26 cellular contexts compared by ENCODE assay signal in the genomic region with DNA sequence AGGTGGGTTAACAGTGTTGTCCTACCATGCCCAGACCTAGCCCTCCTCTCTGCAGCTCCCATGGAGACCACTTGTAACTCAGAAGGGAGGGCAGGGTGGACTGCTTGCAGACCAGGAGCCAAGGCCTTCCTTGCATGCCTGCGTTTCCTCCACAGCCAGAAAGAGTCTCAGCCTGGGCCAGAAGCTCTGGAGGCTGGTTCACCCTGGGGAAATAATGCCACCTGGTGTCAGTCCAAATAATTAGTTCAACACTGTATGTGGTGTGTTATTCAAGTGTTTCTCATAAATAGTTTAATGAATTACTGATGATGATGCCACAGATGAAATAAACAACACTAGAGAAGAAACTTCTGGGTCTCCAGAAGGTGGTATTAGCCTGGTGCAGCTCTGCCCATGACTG. TPM values are rescaled to one million over a fixed set of nuclear protein-coding genes. Genes with fewer than 3 reads are reported as not detected.
DNase-seq lines count a peak whose midpoint lies in the region; ATAC-seq and TF ChIP-seq lines count a peak whose summit lies in the region.
"Had no signal": no experiment of that assay in that cellular context is flagged by ENCODE, and none has a peak within 500 bp of the region (broad histone marks: within the 10 kb centered on the region; RNA-seq: fewer than 3 reads in every experiment).

No MANE protein-coding gene starts in this region.

- TF ChIP-seq CTCF in HFFc6 (IDR thresholded peaks at IDR 0.05) (peak; percentile 36; the same call in 1 of the 2 replicates), WTC11 (IDR thresholded peaks at IDR 0.05) (no peak)

- H3K4me3 Mint-ChIP-seq in activated CD4-positive, alpha-beta T cell treated with anti-CD3 and anti-CD28 coated beads, Interleukin-2, amount 10 ng/mL, durations not matched to agents 24 days and 14 days: no peak overlapping the region
- H3K4me3 Mint-ChIP-seq in activated CD4-positive, alpha-beta T cell treated with anti-CD3 and anti-CD28 coated beads, Interleukin-2, amount 10 ng/mL, durations not matched to agents 7 days and 5 days: no peak overlapping the region
- H3K4me3 Mint-ChIP-seq in HFFc6 (no peak overlapping the region), WTC11 (no peak overlapping the region)
- H3K4me3 Mint-ChIP-seq: activated naive CD8-positive, alpha-beta T cell treated with anti-CD3 and anti-CD28 coated beads, Interleukin-2, amount 10 ng/mL, durations not matched to agents 7 days and 5 days; CD4-positive, alpha-beta memory T cell; nephron progenitor cell; T-helper 2 cell treated with Interferon-gamma antibody and Interleukin-4, amounts not matched to agents 5 μg/mL and 100 μg/mL, for 36 hours had no signal

- peaks cover 14% of the 10 kb centered on the region for H3K9me3 ChIP-seq in MG63
- H3K9me3 ChIP-seq: body of pancreas, prostate gland, SK-N-SH had no signal

- peaks cover 1% of the 10 kb centered on the region for H3K36me3 Mint-ChIP-seq in activated CD4-positive, alpha-beta T cell treated with anti-CD3 and anti-CD28 coated beads, Interleukin-2, amount 10 ng/mL, durations not matched to agents 24 days and 14 days (ENCODE audit: low read depth)
- H3K36me3 Mint-ChIP-seq in activated CD4-positive, alpha-beta T cell treated with anti-CD3 and anti-CD28 coated beads, Interleukin-2, amount 10 ng/mL, durations not matched to agents 7 days and 5 days (ENCODE audit: low read depth): peaks cover 4% of the 10 kb centered on the region
- peaks cover 13% of the 10 kb centered on the region for H3K36me3 Mint-ChIP-seq in HFFc6 (ENCODE audit: low read depth)
- H3K36me3 Mint-ChIP-seq in WTC11: peaks cover 23% of the 10 kb centered on the region

- no peak overlapping the region for H4K5ac ChIP-seq in mesendoderm (ENCODE audit: low read length)

- H3K56ac ChIP-seq in mesendoderm (ENCODE audit: low read length): peak overlapping the region; percentile 56

- no peaks in the 10 kb centered on the region for H3K27me3 ChIP-seq in mesendoderm (ENCODE audit: insufficient read depth, low read length, poor library complexity)
- H3K27me3 ChIP-seq in MG63: peaks cover 3% of the 10 kb centered on the region; the same call in 1 of the 2 replicates
- H3K27me3 ChIP-seq: body of pancreas, spleen, uterus had no signal

- H3K36me3 ChIP-seq in mesendoderm (ENCODE audit: control insufficient read depth, insufficient read depth, low read length) (no peaks in the 10 kb centered on the region), MG63 (no peaks in the 10 kb centered on the region; the same call in 1 of the 2 replicates)
- H3K36me3 ChIP-seq: prostate gland, spleen, uterus had no signal

- H3K4ac ChIP-seq in mesendoderm (ENCODE audit: low read depth, low read length): no peak overlapping the region

- DNase-seq in activated CD4-positive, alpha-beta T cell treated with anti-CD3 and anti-CD28 coated beads, Interleukin-2, amount 10 ng/mL, durations not matched to agents 24 days and 14 days: peak; percentile 36
- no peak for DNase-seq in activated CD4-positive, alpha-beta T cell treated with anti-CD3 and anti-CD28 coated beads, Interleukin-2, amount 10 ng/mL, durations not matched to agents 7 days and 5 days
- DNase-seq in HFFc6 (no peak), WTC11 (ENCODE audit: low spot score) (no peak), mesendoderm (peak; percentile 48), foreskin melanocyte (no peak), MG63 (no peak)
- DNase-seq in activated CD8-positive, alpha-beta memory T cell treated with anti-CD3 and anti-CD28 coated beads, Interleukin-2, amount 50 U/mL, for 4 hours: no peak
- DNase-seq: activated CD4-positive, CD25-positive, alpha-beta regulatory T cell treated with anti-CD3 and anti-CD28 coated beads, Interleukin-2, amount 50 U/mL, for 72 hours; activated naive CD8-positive, alpha-beta T cell treated with anti-CD3 and anti-CD28 coated beads, Interleukin-2, amount 10 ng/mL, durations not matched to agents 7 days and 5 days; body of pancreas; CD4-positive, alpha-beta memory T cell; dermis blood vessel endothelial cell; DMS79; KBM-7; midbrain; NCI-H1092; NCI-H69; nephron progenitor cell; SK-N-SH; spleen; stimulated activated CD8-positive, alpha-beta memory T cell treated with anti-CD3 and anti-CD28 coated beads, Interleukin-4, amount 100 ng/mL, for 48 hours; uterus had no signal

- peaks cover 4% of the 10 kb centered on the region for H3K4me1 ChIP-seq in mesendoderm (ENCODE audit: control insufficient read depth, low read depth, low read length)
- H3K4me1 ChIP-seq: body of pancreas, prostate gland, spleen, uterus had no signal

- no peak overlapping the region for H2BK5ac ChIP-seq in mesendoderm (ENCODE audit: low read length)

- no peak overlapping the region for H2AK5ac ChIP-seq in mesendoderm (ENCODE audit: low read length)

- H3K4me3 ChIP-seq in mesendoderm (ENCODE audit: low read length) (no peak overlapping the region), MG63 (no peak overlapping the region)
- H3K4me3 ChIP-seq: body of pancreas, prostate gland, spleen, uterus had no signal

- no peak overlapping the region for H2BK15ac ChIP-seq in mesendoderm (replicated peaks; ENCODE audit: low read depth)

- no peak overlapping the region for H3K27ac ChIP-seq in mesendoderm (ENCODE audit: low read depth, low read length)
- H3K27ac ChIP-seq: body of pancreas, epithelial cell of prostate, prostate gland, spleen, uterus had no signal

- no peak overlapping the region for H3K4me2 ChIP-seq in mesendoderm (ENCODE audit: low read length)
- H3K4me2 ChIP-seq: SK-N-SH had no signal

- H2BK120ac ChIP-seq in mesendoderm (ENCODE audit: low read depth, low read length): no peak overlapping the region

- WGBS in mesendoderm (ENCODE audit: extremely low coverage, insufficient coverage, low lambda C conversion rate): no CpG with 5 or more reads among the region's 1 CpG

- H3K9me3 Mint-ChIP-seq in activated CD4-positive, alpha-beta T cell treated with anti-CD3 and anti-CD28 coated beads, Interleukin-2, amount 10 ng/mL, durations not matched to agents 24 days and 14 days: peaks cover 17% of the 10 kb centered on the region
- peaks cover 12% of the 10 kb centered on the region for H3K9me3 Mint-ChIP-seq in activated CD4-positive, alpha-beta T cell treated with anti-CD3 and anti-CD28 coated beads, Interleukin-2, amount 10 ng/mL, durations not matched to agents 7 days and 5 days
- H3K9me3 Mint-ChIP-seq in HFFc6 (peaks cover 28% of the 10 kb centered on the region), WTC11 (peaks cover 33% of the 10 kb centered on the region)

- H3K9ac ChIP-seq in mesendoderm (ENCODE audit: low read length): no peak overlapping the region
- H3K9ac ChIP-seq: SK-N-SH had no signal

- no peaks in the 10 kb centered on the region for H3K79me1 ChIP-seq in mesendoderm (ENCODE audit: low read length)

- no peak overlapping the region for H4K8ac ChIP-seq in mesendoderm (ENCODE audit: low read depth, low read length)

- peak; percentile 62 for ATAC-seq in WTC11
- ATAC-seq: body of pancreas had no signal

- H3K4me1 Mint-ChIP-seq in activated CD4-positive, alpha-beta T cell treated with anti-CD3 and anti-CD28 coated beads, Interleukin-2, amount 10 ng/mL, durations not matched to agents 24 days and 14 days: no peaks in the 10 kb centered on the region
- H3K4me1 Mint-ChIP-seq in activated CD4-positive, alpha-beta T cell treated with anti-CD3 and anti-CD28 coated beads, Interleukin-2, amount 10 ng/mL, durations not matched to agents 7 days and 5 days: no peaks in the 10 kb centered on the region
- peaks cover 6% of the 10 kb centered on the region; the same call in 1 of the 2 replicates for H3K4me1 Mint-ChIP-seq in HFFc6 (ENCODE audit: low read depth)
- H3K4me1 Mint-ChIP-seq in WTC11: peaks cover 1% of the 10 kb centered on the region; the same call in 1 of the 2 replicates
- H3K4me1 Mint-ChIP-seq: activated naive CD8-positive, alpha-beta T cell treated with anti-CD3 and anti-CD28 coated beads, Interleukin-2, amount 10 ng/mL, durations not matched to agents 7 days and 5 days; CD4-positive, alpha-beta memory T cell; nephron progenitor cell had no signal

- no peak overlapping the region for H3K18ac ChIP-seq in mesendoderm (ENCODE audit: low read length)

- no peak overlapping the region for H3K27ac Mint-ChIP-seq in activated CD4-positive, alpha-beta T cell treated with anti-CD3 and anti-CD28 coated beads, Interleukin-2, amount 10 ng/mL, durations not matched to agents 24 days and 14 days
- no peak overlapping the region for H3K27ac Mint-ChIP-seq in activated CD4-positive, alpha-beta T cell treated with anti-CD3 and anti-CD28 coated beads, Interleukin-2, amount 10 ng/mL, durations not matched to agents 7 days and 5 days
- no peak overlapping the region for H3K27ac Mint-ChIP-seq in HFFc6
- no peak overlapping the region for H3K27ac Mint-ChIP-seq in WTC11
- H3K27ac Mint-ChIP-seq: activated naive CD8-positive, alpha-beta T cell treated with anti-CD3 and anti-CD28 coated beads, Interleukin-2, amount 10 ng/mL, durations not matched to agents 7 days and 5 days; CD4-positive, alpha-beta memory T cell; nephron progenitor cell; T-helper 2 cell treated with Interferon-gamma antibody and Interleukin-4, amounts not matched to agents 5 μg/mL and 100 μg/mL, for 36 hours had no signal

- H3K79me2 ChIP-seq in mesendoderm (ENCODE audit: control insufficient read depth, insufficient read depth, low read length): no peaks in the 10 kb centered on the region

- POLR2A ChIA-PET in activated CD4-positive, alpha-beta T cell treated with anti-CD3 and anti-CD28 coated beads, Interleukin-2, amount 10 ng/mL, durations not matched to agents 7 days and 5 days (lab: Charles Lee): no interaction called here
- POLR2A ChIA-PET in WTC11 (lab: Charles Lee): no interaction called here

- peaks cover 19% of the 10 kb centered on the region for H3K27me3 Mint-ChIP-seq in activated CD4-positive, alpha-beta T cell treated with anti-CD3 and anti-CD28 coated beads, Interleukin-2, amount 10 ng/mL, durations not matched to agents 24 days and 14 days
- H3K27me3 Mint-ChIP-seq in activated CD4-positive, alpha-beta T cell treated with anti-CD3 and anti-CD28 coated beads, Interleukin-2, amount 10 ng/mL, durations not matched to agents 7 days and 5 days: peaks cover 27% of the 10 kb centered on the region
- H3K27me3 Mint-ChIP-seq in HFFc6 (ENCODE audit: insufficient read depth) (peaks cover 20% of the 10 kb centered on the region), WTC11 (ENCODE audit: low read depth) (no peaks in the 10 kb centered on the region; the same call in 1 of the 2 replicates)

- intact Hi-C loops in activated CD4-positive, alpha-beta T cell treated with anti-CD3 and anti-CD28 coated beads, Interleukin-2, amount 10 ng/mL, durations not matched to agents 24 days and 14 days (cut with micrococcal nuclease): no loop called here

- no peak overlapping the region for H3K23ac ChIP-seq in mesendoderm (ENCODE audit: low read length)

- CTCF ChIA-PET in activated CD4-positive, alpha-beta T cell treated with anti-CD3 and anti-CD28 coated beads, Interleukin-2, amount 10 ng/mL, durations not matched to agents 7 days and 5 days (lab: Charles Lee): no interaction called here
- CTCF ChIA-PET in WTC11 (lab: Charles Lee): interaction anchor here (0.6 to 2.0 kb wide), 4 partner anchors 16 to 1189 kb away, joined by 3 to 11 read pairs (median 8); no protein-coding TSS in a partner anchor

RNA-seq across cellular contexts. Expression of a gene that starts 16.9 kb away (rescaled TPM):
- total RNA-seq in activated CD4-positive, alpha-beta T cell treated with anti-CD3 and anti-CD28 coated beads, Interleukin-2, amount 10 ng/mL, durations not matched to agents 24 days and 14 days: 7.6 and 7.8 TPM in 2 replicates
- 10 to 100 TPM; 16.4 to 19.3 TPM for total RNA-seq in activated CD4-positive, alpha-beta T cell treated with anti-CD3 and anti-CD28 coated beads, Interleukin-2, amount 10 ng/mL, durations not matched to agents 7 days and 5 days
- total RNA-seq in HFFc6 (2021; fragmentation: NEBNext Ultra II Directional; extraction: Animal tissue kit (Norgen Biotek cat#: 25700)): 10 to 100 TPM; 14.7 to 20.6 (median 18.5) TPM
- 13.3 to 15.8 TPM (median 13.9 TPM) in 3 replicates for total RNA-seq in WTC11 (2021)
- 71.3 TPM for polyA plus RNA-seq in mesendoderm (2013, experiment 1 of 2)
- polyA plus RNA-seq in mesendoderm (2013, experiment 2 of 2): 69.6 TPM
- 3.1 and 4.9 TPM in 2 replicates for total RNA-seq in MG63 (2014; rRNA removed; shearing (Covaris generic); ENCODE audit: low replicate concordance)

Comparison
In these comparisons a context has a peak if more than half of its experiments do, and no peak if none do; other contexts are left out.
1. DNase-seq: peak in activated CD4-positive, alpha-beta T cell treated with anti-CD3 and anti-CD28 coated beads, Interleukin-2, amount 10 ng/mL, durations not matched to agents 24 days and 14 days (single experiment) and mesendoderm (single experiment); none in activated CD4-positive, alpha-beta T cell treated with anti-CD3 and anti-CD28 coated beads, Interleukin-2, amount 10 ng/mL, durations not matched to agents 7 days and 5 days (single experiment), HFFc6 (single experiment), WTC11 (single experiment), foreskin melanocyte (single experiment), activated CD8-positive, alpha-beta memory T cell treated with anti-CD3 and anti-CD28 coated beads, Interleukin-2, amount 50 U/mL, for 4 hours (single experiment) and MG63 (single experiment).